In genomic region chr7:112391841-112392286, GRCh38 we compare ENCODE assay signal across 8 cellular contexts. TPM values are rescaled to one million over a fixed set of nuclear protein-coding genes. Genes with fewer than 3 reads are reported as not detected.
DNase-seq lines count a peak whose midpoint lies in the region; ATAC-seq lines count a peak whose summit lies in the region.
"Not testable (repeated sequence)": the region's sequence is repeated elsewhere in the genome, so short reads cannot be mapped to it uniquely, and the experiment has no call there.

No MANE protein-coding gene starts in this region.

- not testable (repeated sequence) for H3K9me3 Mint-ChIP-seq in activated naive CD8-positive, alpha-beta T cell treated with anti-CD3 and anti-CD28 coated beads for 36 hours

- H3K27me3 ChIP-seq in stomach smooth muscle (ENCODE audit: control insufficient read depth in 1 of 2, insufficient read depth in 2 of 2, low read length in 2 of 2): not testable (repeated sequence)

- not testable (repeated sequence) for H3K4me1 ChIP-seq in stomach smooth muscle (ENCODE audit: control insufficient read depth, insufficient read depth, low read length)

- DNase-seq in EH (ENCODE audit: low read depth): peak; percentile 50
- DNase-seq in NCI-H146 (lab: John Stamatoyannopoulos, UW): peak; percentile 70
- peak; percentile 63 for DNase-seq in T follicular helper cell (ENCODE audit: low read depth)
- peak; percentile 64 for DNase-seq in activated naive CD8-positive, alpha-beta T cell treated with anti-CD3 and anti-CD28 coated beads for 36 hours
- peak; percentile 86 for DNase-seq in Right ventricle myocardium superior
- DNase-seq in occipital lobe (lab: John Stamatoyannopoulos, UW): peak; percentile 15

- H3K27ac Mint-ChIP-seq in activated naive CD8-positive, alpha-beta T cell treated with anti-CD3 and anti-CD28 coated beads for 36 hours: peak overlapping the region; percentile 95

- intact Hi-C loops in Right ventricle myocardium superior (cut with DNase I): not testable (repeated sequence)

- not testable (repeated sequence) for H3K27ac ChIP-seq in stomach smooth muscle (ENCODE audit: low read length)

- ATAC-seq in HG02588 (IDR thresholded peaks at IDR 0.05; ENCODE audit: unreplicated experiment) (peak; percentile 73), Right ventricle myocardium superior (ENCODE audit: poor library complexity) (peak; percentile 80)

- not testable (repeated sequence) for H3K4me1 Mint-ChIP-seq in activated naive CD8-positive, alpha-beta T cell treated with anti-CD3 and anti-CD28 coated beads for 36 hours

- peak overlapping the region; percentile 74 to 80 for H3K9ac ChIP-seq in stomach smooth muscle (ENCODE audit: low read length in 2 of 2)

- H3K36me3 ChIP-seq in stomach smooth muscle (ENCODE audit: control insufficient read depth in 2 of 2, insufficient read depth in 2 of 2, low read length in 2 of 2): not testable (repeated sequence)

- H3K27me3 Mint-ChIP-seq in activated naive CD8-positive, alpha-beta T cell treated with anti-CD3 and anti-CD28 coated beads for 36 hours: not testable (repeated sequence)

- not testable (repeated sequence) for H3K36me3 Mint-ChIP-seq in activated naive CD8-positive, alpha-beta T cell treated with anti-CD3 and anti-CD28 coated beads for 36 hours

- peak overlapping the region; percentile 56 to 76 for H3K4me3 ChIP-seq in stomach smooth muscle (ENCODE audit: low read length in 2 of 2)

- peak overlapping the region; percentile 86 for H3K4me3 Mint-ChIP-seq in activated naive CD8-positive, alpha-beta T cell treated with anti-CD3 and anti-CD28 coated beads for 36 hours

- not testable (repeated sequence) for H3K9me3 ChIP-seq in stomach smooth muscle (ENCODE audit: control insufficient read depth in 2 of 2, low read length in 2 of 2)

RNA-seq across cellular contexts. Expression of gene IFRD1, which starts 58.4 kb away (rescaled TPM):
- total RNA-seq in activated naive CD8-positive, alpha-beta T cell treated with anti-CD3 and anti-CD28 coated beads for 36 hours: 10 to 100 TPM; 53.5 to 55.1 TPM
- total RNA-seq in Right ventricle myocardium superior (18.0 TPM), occipital lobe (90.5 TPM)

Comparison
In these comparisons a context has a peak if more than half of its experiments do, and no peak if none do; other contexts are left out.
1. DNase-seq: peak in every context shown above with its lines; median percentile 86 in Right ventricle myocardium superior; 70 in NCI-H146; 64 in activated naive CD8-positive, alpha-beta T cell treated with anti-CD3 and anti-CD28 coated beads for 36 hours; 63 in T follicular helper cell; 50 in EH; 15 in occipital lobe.